ENCODE assay signal across 27 cellular contexts in genomic region chr1:62523860-62524259, GRCh38.
"Had no signal": no experiment of that assay in that cellular context is flagged by ENCODE, and none has a peak within 500 bp of the region (broad histone marks: within the 10 kb centered on the region; RNA-seq: fewer than 3 reads in every experiment).

No MANE protein-coding gene starts in this region.

- FAIRE-seq: urothelium cell line had no signal

- ATAC-seq: stimulated activated effector memory CD8-positive, alpha-beta T cell treated with anti-CD3 and anti-CD28 coated beads, Interleukin-12 subunit alpha, Interleukin-12 subunit beta, amount 100 ng/mL, for 72 hours; stimulated activated memory B cell treated with anti-CD40 and anti-IgM and Interleukin-4, amounts not matched to agents 10 μg/mL and 1 μg/mL and 100 μg/mL, for 72 hours; stimulated activated naive B cell treated with anti-CD40 and anti-IgM and Interleukin-4, amounts not matched to agents 10 μg/mL and 1 μg/mL and 100 μg/mL, for 72 hours; stimulated activated naive CD8-positive, alpha-beta T cell treated with anti-CD3 and anti-CD28 coated beads, Interleukin-15, amount 100 ng/mL, for 72 hours; stimulated activated naive CD8-positive, alpha-beta T cell treated with anti-CD3 and anti-CD28 coated beads, Interleukin-15, Interleukin-2, amounts not matched to agents 100 U/mL and 50 U/mL, for 24 hours; upper lobe of right lung had no signal

- H3K9me3 ChIP-seq: stomach, testis, thoracic aorta, thyroid gland, tibial artery, upper lobe of left lung, upper lobe of right lung, uterus, vagina had no signal

- H3K27me3 ChIP-seq: stomach, suprapubic skin, testis, thyroid gland, tibial artery, tibial nerve, transverse colon, upper lobe of left lung, upper lobe of right lung, uterus, vagina had no signal

- DNase-seq: stimulated activated CD4-positive, alpha-beta T cell treated with anti-CD3 and anti-CD28 coated beads, Interleukin-2, amount 100 ng/mL, for 48 hours; stimulated activated CD4-positive, alpha-beta T cell treated with anti-CD3 and anti-CD28 coated beads, Interleukin-4, amount 100 ng/mL, for 1 hour; stimulated activated CD4-positive, alpha-beta T cell treated with anti-CD3 and anti-CD28 coated beads, Interleukin-4, amount 100 ng/mL, for 24 hours; stimulated activated CD4-positive, alpha-beta T cell treated with anti-CD3 and anti-CD28 coated beads, Interleukin-4, amount 100 ng/mL, for 4 hours; stimulated activated CD8-positive, alpha-beta memory T cell treated with anti-CD3 and anti-CD28 coated beads, Interleukin-4, amount 100 ng/mL, for 48 hours; stimulated activated naive B cell treated with anti-CD40 and anti-IgM and Interleukin-4, amounts not matched to agents 10 μg/mL and 1 μg/mL and 100 μg/mL, for 72 hours; stimulated activated naive CD4-positive, alpha-beta T cell; stimulated activated naive CD4-positive, alpha-beta T cell treated with Interleukin-2 at 50 U/mL for 16 hours; stimulated activated naive CD8-positive, alpha-beta T cell treated with anti-CD3 and anti-CD28 coated beads, Interleukin-15, amount 100 ng/mL, for 72 hours; stimulated activated naive CD8-positive, alpha-beta T cell treated with anti-CD3 and anti-CD28 coated beads, Interleukin-15, Interleukin-2, amounts not matched to agents 100 U/mL and 50 U/mL, for 24 hours; stomach; substantia nigra; testis; thyroid gland; tibial artery; transverse colon; trophoblast cell; upper lobe of left lung; upper lobe of right lung; uterus had no signal

- H3K27ac ChIP-seq: stomach, suprapubic skin, testis, thoracic aorta, thyroid gland, tibial artery, tibial nerve, transverse colon, upper lobe of left lung, upper lobe of right lung, uterus, vagina had no signal

- H3K4me1 ChIP-seq: stomach, suprapubic skin, testis, thyroid gland, tibial artery, tibial nerve, upper lobe of left lung, upper lobe of right lung, uterus, vagina had no signal

- H3K4me3 ChIP-seq: stomach, suprapubic skin, testis, thoracic aorta, thyroid gland, tibial artery, tibial nerve, transverse colon, upper lobe of left lung, upper lobe of right lung, uterus, vagina had no signal

- H3K36me3 ChIP-seq: thyroid gland, upper lobe of right lung, uterus had no signal
